Comparison of ENCODE assay signal across 15 cellular contexts in genomic region chr18:45355944-45356520, GRCh38.
A peak's percentile ranks its signal among the peaks of the same experiment; 100 is the strongest.
DNase-seq lines count a peak whose midpoint lies in the region; ATAC-seq, FAIRE-seq and TF ChIP-seq lines count a peak whose summit lies in the region.
"Had no signal": no experiment of that assay in that cellular context is flagged by ENCODE, and none has a peak within 500 bp of the region (broad histone marks: within the 10 kb centered on the region; RNA-seq: fewer than 3 reads in every experiment).

No MANE protein-coding gene starts in this region.

- peaks cover 0 to 2% of the 10 kb centered on the region in 2 donors for H3K4me1 ChIP-seq in kidney (ENCODE audit: control insufficient read depth in 1 of 2, insufficient read depth in 1 of 2, low read depth in 1 of 2, low read length in 2 of 2)

- TF ChIP-seq RAD21 in Ishikawa (IDR thresholded peaks at IDR 0.05; ENCODE audit: low read depth) = peak; percentile 19; the same call in 1 of the 2 replicates
- peak; percentile 52 for TF ChIP-seq RAD21 in neural cell (conservative IDR thresholded peaks at IDR 0.05)

- FAIRE-seq in bronchial epithelial cell (lab: Jason Lieb, UNC) (peak; percentile 86), kidney (lab: Jason Lieb, UNC) (no peak)
- FAIRE-seq: GM12891 had no signal

- H3K4me2 ChIP-seq in neural cell (ENCODE audit: low read length) = no peak overlapping the region
- H3K4me2 ChIP-seq: BLaER1 treated with 17β-estradiol and CSF1 and Interleukin-3, amounts not matched to agents 10 nM and 100 nM had no signal

- no peak for TF ChIP-seq EP300 in Ishikawa (IDR thresholded peaks at IDR 0.05; ENCODE audit: borderline replicate concordance)
- no peak for TF ChIP-seq EP300 in neural cell (conservative IDR thresholded peaks at IDR 0.05; ENCODE audit: poor library complexity, severe bottlenecking)

- H3K79me2 ChIP-seq in neural cell (replicated peaks; ENCODE audit: insufficient read depth, low read length) = no peaks in the 10 kb centered on the region

- no peaks in the 10 kb centered on the region for H3K9me2 ChIP-seq in neural cell (ENCODE audit: insufficient read depth, low read length)

- TF ChIP-seq CTCF in bronchial epithelial cell (IDR thresholded peaks at IDR 0.05; ENCODE audit: insufficient read depth, low read length, severe bottlenecking) (no peak), neural cell (IDR thresholded peaks at IDR 0.05; ENCODE audit: poor library complexity, severe bottlenecking) (no peak), dorsolateral prefrontal cortex (IDR thresholded peaks at IDR 0.05 in 54 of 56, conservative IDR thresholded peaks at IDR 0.05 in 2 of 56; ENCODE audit: low read depth in 1 of 56, partially characterized antibody in 56 of 56) (no peak), kidney (IDR thresholded peaks at IDR 0.05; ENCODE audit: borderline replicate concordance, extremely low read depth, insufficient read depth) (no peak)

- H3K4me3 ChIP-seq in bronchial epithelial cell (ENCODE audit: low read depth, low read length) (no peak overlapping the region), neural cell (ENCODE audit: low read length) (no peak overlapping the region), dorsolateral prefrontal cortex (no peak overlapping the region), kidney (ENCODE audit: low read length in 2 of 2) (no peak overlapping the region)
- H3K4me3 ChIP-seq: BLaER1 treated with 17β-estradiol and CSF1 and Interleukin-3, amounts not matched to agents 10 nM and 100 nM; cardiac muscle cell; suprapubic skin had no signal

- H2AFZ ChIP-seq in neural cell (ENCODE audit: low read depth, low read length) = no peak overlapping the region

- no peak for DNase-seq in bronchial epithelial cell (ENCODE audit: low read depth)
- no peak for DNase-seq in dorsolateral prefrontal cortex
- no peak for DNase-seq in kidney
- no peak for DNase-seq in SIG-M5 (lab: John Stamatoyannopoulos, UW)
- DNase-seq: activated naive CD4-positive, alpha-beta T cell treated with anti-CD3 and anti-CD28 coated beads, Interleukin-2, amount 50 U/mL, for 16 hours; NCI-H1092 treated with DMSO at 0.1 percent for 48 hours; posterior cingulate gyrus had no signal

- ATAC-seq in GM19035 (IDR thresholded peaks at IDR 0.05; ENCODE audit: unreplicated experiment) = peak; percentile 54
- no peak for ATAC-seq in HG02798 (IDR thresholded peaks at IDR 0.05; ENCODE audit: poor library complexity, unreplicated experiment)

- H3K9ac ChIP-seq in neural cell (ENCODE audit: low read length) = no peak overlapping the region
- no peak overlapping the region for H3K9ac ChIP-seq in kidney (ENCODE audit: low read length in 2 of 2)
- H3K9ac ChIP-seq: BLaER1 treated with 17β-estradiol and CSF1 and Interleukin-3, amounts not matched to agents 10 nM and 100 nM had no signal

- H3K9me3 ChIP-seq in neural cell (ENCODE audit: low read length) (no peaks in the 10 kb centered on the region), kidney (ENCODE audit: control insufficient read depth in 1 of 2, low read length in 2 of 2) (no peaks in the 10 kb centered on the region)
- H3K9me3 ChIP-seq: BLaER1 treated with 17β-estradiol and CSF1 and Interleukin-3, amounts not matched to agents 10 nM and 100 nM; suprapubic skin had no signal

- no peak overlapping the region for H3K27ac ChIP-seq in neural cell (ENCODE audit: low read length)
- no peak overlapping the region for H3K27ac ChIP-seq in dorsolateral prefrontal cortex
- no peak overlapping the region for H3K27ac ChIP-seq in kidney (ENCODE audit: low read depth in 2 of 2, low read length in 2 of 2)
- H3K27ac ChIP-seq: BLaER1 treated with 17β-estradiol and CSF1 and Interleukin-3, amounts not matched to agents 10 nM and 100 nM; cardiac muscle cell; suprapubic skin had no signal

- H3F3A ChIP-seq in neural cell (ENCODE audit: insufficient read depth, low read length, poor library complexity, severe bottlenecking) = no peaks in the 10 kb centered on the region

- H3K27me3 ChIP-seq in bronchial epithelial cell (ENCODE audit: control insufficient read depth, insufficient read depth, low read length) = no peaks in the 10 kb centered on the region
- no peaks in the 10 kb centered on the region for H3K27me3 ChIP-seq in neural cell (ENCODE audit: insufficient read depth, low read depth, low read length)
- H3K27me3 ChIP-seq in dorsolateral prefrontal cortex = no peaks in the 10 kb centered on the region
- H3K27me3 ChIP-seq: BLaER1 treated with 17β-estradiol and CSF1 and Interleukin-3, amounts not matched to agents 10 nM and 100 nM; cardiac muscle cell; suprapubic skin had no signal

- H3K36me3 ChIP-seq in bronchial epithelial cell (ENCODE audit: control insufficient read depth, insufficient read depth, low read length) (no peaks in the 10 kb centered on the region), neural cell (ENCODE audit: insufficient read depth, low read length) (no peaks in the 10 kb centered on the region), kidney (ENCODE audit: control insufficient read depth in 1 of 2, insufficient read depth in 2 of 2, low read length in 2 of 2) (no peaks in the 10 kb centered on the region)
- H3K36me3 ChIP-seq: BLaER1 treated with 17β-estradiol and CSF1 and Interleukin-3, amounts not matched to agents 10 nM and 100 nM; cardiac muscle cell; suprapubic skin had no signal

- no peaks in the 10 kb centered on the region for H4K20me1 ChIP-seq in neural cell (ENCODE audit: insufficient read depth)
- H4K20me1 ChIP-seq: BLaER1 treated with 17β-estradiol and CSF1 and Interleukin-3, amounts not matched to agents 10 nM and 100 nM had no signal

- intact Hi-C loops in dorsolateral prefrontal cortex (cut with DNase I) = no loop called here
- intact Hi-C loops in kidney (cut with DNase I) = no loop called here

TF ChIP-seq in Ishikawa, 13 proteins besides CTCF, POLR2A, EP300 and RAD21 (continues in another document):
- TF ChIP-seq CREB1 (IDR thresholded peaks at IDR 0.05; ENCODE audit: low read depth) (no peak), TEAD4 (IDR thresholded peaks at IDR 0.05) (no peak), REST (IDR thresholded peaks at IDR 0.05; ENCODE audit: low read depth) (no peak), TCF12 (IDR thresholded peaks at IDR 0.05; ENCODE audit: low read depth) (no peak)

TF ChIP-seq in neural cell, 6 proteins besides CTCF, POLR2A, EP300 and RAD21:
- TF ChIP-seq SMC3 (conservative IDR thresholded peaks at IDR 0.05; ENCODE audit: poor library complexity) (peak; percentile 52), POLR2AphosphoS5 (IDR thresholded peaks at IDR 0.05) (no peak), MXI1 (conservative IDR thresholded peaks at IDR 0.05; ENCODE audit: poor library complexity, severe bottlenecking) (no peak)
